Comparison of ENCODE assay signal across 12 cellular contexts in the genomic region with DNA sequence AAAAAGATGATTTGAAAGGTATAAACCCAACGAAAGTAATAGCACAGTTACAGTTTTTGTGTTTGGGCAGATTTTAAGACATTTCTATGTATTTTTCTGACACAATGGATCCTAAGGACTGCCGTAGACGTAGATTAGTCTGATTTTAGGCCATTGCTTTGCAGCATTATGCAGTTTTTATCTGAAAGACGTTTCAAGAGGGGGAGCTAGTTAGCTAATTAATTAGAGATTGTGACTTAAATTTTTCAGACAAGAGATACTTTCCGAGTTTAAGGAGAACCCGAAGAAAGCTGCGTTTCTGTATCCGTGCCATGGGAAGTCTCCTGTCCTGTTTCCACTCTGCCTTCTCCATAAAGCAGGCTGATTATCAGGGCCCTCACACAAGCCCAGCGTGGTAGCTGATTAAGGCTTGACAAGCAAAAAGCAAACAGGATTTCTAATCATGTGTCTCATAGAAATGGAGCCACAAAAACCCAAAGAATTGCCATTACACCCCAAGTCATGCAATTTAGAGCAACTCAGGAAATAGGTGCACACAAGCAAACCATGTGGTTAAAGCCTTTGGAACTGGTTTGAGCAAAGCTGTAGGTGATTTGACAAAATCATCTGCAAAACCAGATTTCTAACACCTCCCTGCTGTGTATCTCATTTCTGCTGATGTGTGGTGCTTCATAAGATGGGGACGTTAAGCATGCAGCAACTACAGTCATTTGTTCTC.
A peak's percentile ranks its signal among the peaks of the same experiment; 100 is the strongest.
DNase-seq lines count a peak whose midpoint lies in the region; ATAC-seq and TF ChIP-seq lines count a peak whose summit lies in the region.
"Had no signal": no experiment of that assay in that cellular context is flagged by ENCODE, and none has a peak within 500 bp of the region (broad histone marks: within the 10 kb centered on the region; RNA-seq: fewer than 3 reads in every experiment).

No MANE protein-coding gene starts in this region.

- DNase-seq in activated T-cell treated with anti-CD3 and anti-CD28 coated beads, Interleukin-2, amount 50 U/mL, for 4 hours, result no peak
- no peak for DNase-seq in activated T-cell treated with anti-CD3 and anti-CD28 coated beads, Interleukin-2, amount 50 U/mL, for 48 hours
- DNase-seq in RWPE2 (ENCODE audit: low spot score) (no peak), fibroblast of mammary gland (ENCODE audit: low read depth) (peak; percentile 40), glutamatergic neuron (no peak), aorta (no peak)
- DNase-seq: DMS153, GOT3, heart left ventricle, NCI-H1436 treated with DMSO at 0.1 percent for 48 hours had no signal

- no peaks in the 10 kb centered on the region for H3K27me3 Mint-ChIP-seq in activated T-cell treated with anti-CD3 and anti-CD28 coated beads, Interleukin-2, amount 50 U/mL, for 4 hours (ENCODE audit: low read depth)
- H3K27me3 Mint-ChIP-seq in stimulated activated naive CD8-positive, alpha-beta T cell treated with anti-CD3 and anti-CD28 coated beads, Interleukin-15, Interleukin-2, amounts not matched to agents 100 ng/mL and 50 ng/mL, for 24 hours, result no peaks in the 10 kb centered on the region
- no peaks in the 10 kb centered on the region for H3K27me3 Mint-ChIP-seq in glutamatergic neuron (ENCODE audit: unreplicated experiment)

- ATAC-seq in activated T-cell treated with anti-CD3 and anti-CD28 coated beads, Interleukin-2, amount 50 U/mL, for 4 hours, result peak; percentile 68 to 72
- ATAC-seq in RWPE2 (ENCODE audit: low read depth) (no peak), GM19397 (IDR thresholded peaks at IDR 0.05; ENCODE audit: unreplicated experiment) (no peak), aorta (ENCODE audit: low FRiP score) (no peak)

- no peak overlapping the region for H3K27ac ChIP-seq in RWPE2 (ENCODE audit: poor library complexity, severe bottlenecking)
- H3K27ac ChIP-seq in aorta (ENCODE audit: low read depth in 1 of 2, low read length in 2 of 2), result no peak overlapping the region

- no peaks in the 10 kb centered on the region for H3K36me3 ChIP-seq in RWPE2 (ENCODE audit: low read depth)
- H3K36me3 ChIP-seq in aorta (ENCODE audit: control insufficient read depth in 1 of 2, insufficient read depth in 2 of 2, low read length in 1 of 2), result no peaks in the 10 kb centered on the region
- H3K36me3 ChIP-seq: heart left ventricle had no signal

- H3K9me3 ChIP-seq in RWPE2 (ENCODE audit: severe bottlenecking) (no peaks in the 10 kb centered on the region), aorta (ENCODE audit: control insufficient read depth, low read length) (no peaks in the 10 kb centered on the region)
- H3K9me3 ChIP-seq: heart left ventricle had no signal

- H3K27ac Mint-ChIP-seq in stimulated activated naive CD8-positive, alpha-beta T cell treated with anti-CD3 and anti-CD28 coated beads, Interleukin-15, Interleukin-2, amounts not matched to agents 100 ng/mL and 50 ng/mL, for 24 hours, result peak overlapping the region; percentile 90
- H3K27ac Mint-ChIP-seq in glutamatergic neuron (ENCODE audit: unreplicated experiment), result no peak overlapping the region

- peak overlapping the region; percentile 77 for H3K4me3 Mint-ChIP-seq in activated T-cell treated with anti-CD3 and anti-CD28 coated beads, Interleukin-2, amount 50 U/mL, for 4 hours
- peak overlapping the region; percentile 78 for H3K4me3 Mint-ChIP-seq in stimulated activated naive CD8-positive, alpha-beta T cell treated with anti-CD3 and anti-CD28 coated beads, Interleukin-15, Interleukin-2, amounts not matched to agents 100 ng/mL and 50 ng/mL, for 24 hours
- H3K4me3 Mint-ChIP-seq in glutamatergic neuron (ENCODE audit: unreplicated experiment), result no peak overlapping the region

- intact Hi-C loops in aorta (cut with DNase I), result no loop called here

- H3K4me3 ChIP-seq in RWPE2 (ENCODE audit: severe bottlenecking) (no peak overlapping the region), fibroblast of mammary gland (ENCODE audit: control insufficient read depth, low read depth, low read length) (no peak overlapping the region), aorta (ENCODE audit: low read length in 2 of 2) (no peak overlapping the region)

- TF ChIP-seq CTCF in RWPE2 (IDR thresholded peaks at IDR 0.05; ENCODE audit: poor library complexity, severe bottlenecking) (peak; percentile 13), fibroblast of mammary gland (conservative IDR thresholded peaks at IDR 0.05; ENCODE audit: control insufficient read depth, insufficient read depth, low read depth, low read length) (peak; percentile 11), glutamatergic neuron (IDR thresholded peaks at IDR 0.05; ENCODE audit: partially characterized antibody, unreplicated experiment) (no peak)

- no peaks in the 10 kb centered on the region for H3K4me1 ChIP-seq in RWPE2 (ENCODE audit: insufficient read depth, poor library complexity, severe bottlenecking)
- H3K4me1 ChIP-seq in aorta (ENCODE audit: control insufficient read depth in 1 of 2, insufficient read depth in 2 of 2, low read length in 2 of 2), result peaks cover 3% of the 10 kb centered on the region in 2 donors

- WGBS in aorta, 2 donors, result 65 to 67% methylated on average over 10 of the region's 10 CpGs

- H3K4me1 Mint-ChIP-seq in activated T-cell treated with anti-CD3 and anti-CD28 coated beads, Interleukin-2, amount 50 U/mL, for 4 hours (ENCODE audit: low read depth), result peaks cover 46% of the 10 kb centered on the region
- H3K4me1 Mint-ChIP-seq in stimulated activated naive CD8-positive, alpha-beta T cell treated with anti-CD3 and anti-CD28 coated beads, Interleukin-15, Interleukin-2, amounts not matched to agents 100 ng/mL and 50 ng/mL, for 24 hours (ENCODE audit: low read depth), result peaks cover 43% of the 10 kb centered on the region
- peaks cover 3% of the 10 kb centered on the region for H3K4me1 Mint-ChIP-seq in glutamatergic neuron (ENCODE audit: low read depth, unreplicated experiment)

- H3K27me3 ChIP-seq in RWPE2 (ENCODE audit: insufficient read depth, poor library complexity, severe bottlenecking), result no peaks in the 10 kb centered on the region
- H3K27me3 ChIP-seq in aorta (ENCODE audit: control insufficient read depth in 1 of 2, insufficient read depth in 2 of 2, low read length in 1 of 2), result no peaks in the 10 kb centered on the region
- H3K27me3 ChIP-seq: heart left ventricle had no signal

- H3K9me3 Mint-ChIP-seq in activated T-cell treated with anti-CD3 and anti-CD28 coated beads, Interleukin-2, amount 50 U/mL, for 4 hours, result no peaks in the 10 kb centered on the region
- H3K9me3 Mint-ChIP-seq in stimulated activated naive CD8-positive, alpha-beta T cell treated with anti-CD3 and anti-CD28 coated beads, Interleukin-15, Interleukin-2, amounts not matched to agents 100 ng/mL and 50 ng/mL, for 24 hours, result no peaks in the 10 kb centered on the region
- no peaks in the 10 kb centered on the region for H3K9me3 Mint-ChIP-seq in glutamatergic neuron (ENCODE audit: unreplicated experiment)

- H3K36me3 Mint-ChIP-seq in activated T-cell treated with anti-CD3 and anti-CD28 coated beads, Interleukin-2, amount 50 U/mL, for 4 hours (ENCODE audit: insufficient read depth), result no peaks in the 10 kb centered on the region
- H3K36me3 Mint-ChIP-seq in stimulated activated naive CD8-positive, alpha-beta T cell treated with anti-CD3 and anti-CD28 coated beads, Interleukin-15, Interleukin-2, amounts not matched to agents 100 ng/mL and 50 ng/mL, for 24 hours (ENCODE audit: low read depth), result peaks cover 15% of the 10 kb centered on the region
- no peaks in the 10 kb centered on the region for H3K36me3 Mint-ChIP-seq in glutamatergic neuron (ENCODE audit: unreplicated experiment)

Comparison
In these comparisons a context has a peak if more than half of its experiments do, and no peak if none do; other contexts are left out.
1. ATAC-seq: peak in activated T-cell treated with anti-CD3 and anti-CD28 coated beads, Interleukin-2, amount 50 U/mL, for 4 hours (2 of 2); none in RWPE2 (single experiment), GM19397 (single experiment) and aorta (single experiment).